Comparison of ENCODE assay signal across 33 cellular contexts in the genomic region with DNA sequence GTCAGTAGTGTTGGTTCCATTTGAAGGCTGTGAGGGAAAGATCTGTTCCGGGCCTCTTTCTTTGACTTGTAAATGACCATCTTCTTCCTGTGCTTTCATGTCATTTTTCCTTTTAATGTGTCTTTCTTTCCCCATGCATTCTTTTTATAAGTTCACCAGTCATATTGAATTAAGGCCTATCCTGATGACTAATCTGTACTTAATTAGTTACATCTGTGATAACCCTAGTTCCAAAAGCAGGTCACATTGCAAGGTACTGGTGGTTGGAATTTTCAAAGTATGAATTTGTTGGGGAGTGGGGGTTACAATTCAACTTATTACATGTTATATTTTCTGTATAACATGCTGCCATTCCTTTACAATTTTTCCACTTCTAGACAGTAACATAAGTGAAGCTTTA.
"Had no signal": no experiment of that assay in that cellular context is flagged by ENCODE, and none has a peak within 500 bp of the region (broad histone marks: within the 10 kb centered on the region; RNA-seq: fewer than 3 reads in every experiment).

No MANE protein-coding gene starts in this region.

- H3K4me1 Mint-ChIP-seq: activated naive CD8-positive, alpha-beta T cell treated with anti-CD3 and anti-CD28 coated beads for 36 hours; activated T-helper 17 cell treated with anti-CD3 and anti-CD28 coated beads, Interleukin-2, amount 50 U/mL, for 72 hours; central memory CD8-positive, alpha-beta T cell had no signal

- H3K9me3 ChIP-seq: ascending aorta, MG63, Peyer's patch had no signal

- DNase-seq: activated CD4-positive, alpha-beta T cell treated with anti-CD3 and anti-CD28 coated beads for 1 hour; activated CD4-positive, alpha-beta T cell treated with anti-CD3 and anti-CD28 coated beads for 48 hours; activated CD4-positive, CD25-positive, alpha-beta regulatory T cell; activated CD8-positive, alpha-beta T cell treated with anti-CD3 and anti-CD28 coated beads for 36 hours; activated effector memory CD4-positive, alpha-beta T cell treated with anti-CD3 and anti-CD28 coated beads, Interleukin-2, amount 50 U/mL, for 16 hours; activated naive CD4-positive, alpha-beta T cell; activated naive CD4-positive, alpha-beta T cell treated with anti-CD3 and anti-CD28 coated beads, Interleukin-2, amount 50 U/mL, for 16 hours; activated naive CD8-positive, alpha-beta T cell treated with anti-CD3 and anti-CD28 coated beads for 36 hours; activated T-cell treated with anti-CD3 and anti-CD28 coated beads, Interleukin-2, amount 50 U/mL, for 1 hour; activated T-cell treated with anti-CD3 and anti-CD28 coated beads, Interleukin-2, amount 50 U/mL, for 72 hours; amygdala; Kasumi-1; MG63; NCI-H1092; NCI-H1436 treated with DMSO at 0.1 percent for 48 hours; NCI-H187; NCI-H2029 treated with DMSO at 0.1 percent for 48 hours; NCI-H2107; NCI-H2171; NCI-H510A; NCI-H526; NCI-H748 treated with DMSO at 0.1 percent for 48 hours; NK-92 treated with Interleukin-12 subunit alpha and Interleukin-12 subunit beta, amount 100 ng/mL, for 24 hours; PC-3; Peyer's patch; SIG-M5; T1000; WERI-Rb-1 had no signal

- H3K27me3 Mint-ChIP-seq: activated CD8-positive, alpha-beta T cell treated with anti-CD3 and anti-CD28 coated beads for 36 hours; activated naive CD8-positive, alpha-beta T cell treated with anti-CD3 and anti-CD28 coated beads for 36 hours; activated T-helper 17 cell treated with anti-CD3 and anti-CD28 coated beads, Interleukin-2, amount 50 U/mL, for 72 hours; central memory CD8-positive, alpha-beta T cell had no signal

- ATAC-seq: activated CD8-positive, alpha-beta T cell treated with anti-CD3 and anti-CD28 coated beads for 36 hours; activated T-cell treated with anti-CD3 and anti-CD28 coated beads, Interleukin-2, amount 50 U/mL, for 72 hours; activated T-helper 17 cell treated with anti-CD3 and anti-CD28 coated beads, Interleukin-2, amount 50 U/mL, for 72 hours; PC-3; Right ventricle myocardium inferior had no signal

- H3K27me3 ChIP-seq: ascending aorta, cardiac muscle cell, MG63, Peyer's patch had no signal

- H3K36me3 Mint-ChIP-seq: activated naive CD8-positive, alpha-beta T cell treated with anti-CD3 and anti-CD28 coated beads for 36 hours had no signal

- H3K36me3 ChIP-seq: ascending aorta, cardiac muscle cell, MG63, Peyer's patch, WERI-Rb-1 had no signal

- H3K27ac Mint-ChIP-seq: activated CD8-positive, alpha-beta T cell treated with anti-CD3 and anti-CD28 coated beads for 36 hours; activated naive CD8-positive, alpha-beta T cell treated with anti-CD3 and anti-CD28 coated beads for 36 hours; activated T-cell treated with anti-CD3 and anti-CD28 coated beads, Interleukin-2, amount 50 U/mL, for 72 hours; activated T-helper 17 cell treated with anti-CD3 and anti-CD28 coated beads, Interleukin-2, amount 50 U/mL, for 72 hours had no signal

- H3K4me1 ChIP-seq: ascending aorta, Peyer's patch had no signal

- H3K4me3 Mint-ChIP-seq: activated CD8-positive, alpha-beta T cell treated with anti-CD3 and anti-CD28 coated beads for 36 hours; activated naive CD8-positive, alpha-beta T cell treated with anti-CD3 and anti-CD28 coated beads for 36 hours; activated T-cell treated with anti-CD3 and anti-CD28 coated beads, Interleukin-2, amount 50 U/mL, for 72 hours; activated T-helper 17 cell treated with anti-CD3 and anti-CD28 coated beads, Interleukin-2, amount 50 U/mL, for 72 hours; central memory CD8-positive, alpha-beta T cell had no signal

- H3K4me3 ChIP-seq: ascending aorta, cardiac muscle cell, MG63, Peyer's patch had no signal
